Comparison of ENCODE assay signal across 1 cellular context in genomic region chr6:26205161-26205624, GRCh38.
TF ChIP-seq lines count a peak whose summit lies in the region.

No MANE protein-coding gene starts in this region.

TF ChIP-seq in K562, 482 proteins besides CTCF, POLR2A, EP300 and RAD21 (continued from another document and continues in another):
- no peak for TF ChIP-seq MYC (IDR thresholded peaks at IDR 0.05; ENCODE audit: low read depth, low read length)
- no peak; the same call in 1 of the 2 replicates for TF ChIP-seq MYC (CRISPR knock-in tag; IDR thresholded peaks at IDR 0.05; ENCODE audit: borderline replicate concordance, low read depth)
- TF ChIP-seq OTX1 (CRISPR knock-in tag; IDR thresholded peaks at IDR 0.05) = peak; percentile 31; the same call in 1 of the 2 replicates
- TF ChIP-seq FOS (IDR thresholded peaks at IDR 0.05; ENCODE audit: extremely low read depth, insufficient read length) = no peak
- no peak for TF ChIP-seq TCF15 (CRISPR knock-in tag; IDR thresholded peaks at IDR 0.05)
- no peak for TF ChIP-seq BRCA1 (IDR thresholded peaks at IDR 0.05)
- TF ChIP-seq BRCA1 (CRISPR knock-in tag; IDR thresholded peaks at IDR 0.05) = no peak
- no peak for TF ChIP-seq HDAC6 (IDR thresholded peaks at IDR 0.05; ENCODE audit: low read depth, low read length)
- peak; percentile 93 for TF ChIP-seq RFX7 (CRISPR knock-in tag; IDR thresholded peaks at IDR 0.05)
- no peak for TF ChIP-seq XRCC3 (IDR thresholded peaks at IDR 0.05)
- TF ChIP-seq TAF9B (IDR thresholded peaks at IDR 0.05; ENCODE audit: partially characterized antibody) = no peak
- TF ChIP-seq ZBTB49 (CRISPR knock-in tag; IDR thresholded peaks at IDR 0.05; ENCODE audit: borderline replicate concordance) = no peak
- TF ChIP-seq ZNF408 (CRISPR knock-in tag; IDR thresholded peaks at IDR 0.05; ENCODE audit: low read depth) = no peak
- TF ChIP-seq KLF6 (CRISPR knock-in tag; IDR thresholded peaks at IDR 0.05; ENCODE audit: borderline replicate concordance) = peak; percentile 48; the same call in 1 of the 2 replicates
- TF ChIP-seq MAZ (CRISPR knock-in tag; conservative IDR thresholded peaks at IDR 0.05 in 1 of 2, IDR thresholded peaks at IDR 0.05 in 1 of 2) = peak in 1 of 2 experiments; percentile 50; a peak in 2 of 4 replicates
- TF ChIP-seq E2F4 (CRISPR knock-in tag; IDR thresholded peaks at IDR 0.05; ENCODE audit: low read depth) = no peak
- no peak for TF ChIP-seq ZNF699 (CRISPR knock-in tag; IDR thresholded peaks at IDR 0.05; ENCODE audit: insufficient replicate concordance)
- TF ChIP-seq CCNT2 (IDR thresholded peaks at IDR 0.05; ENCODE audit: borderline replicate concordance, extremely low read depth, insufficient read length, low read depth, low read length) = peak; percentile 59
- TF ChIP-seq TSHZ1 (CRISPR knock-in tag; IDR thresholded peaks at IDR 0.05) = no peak
- no peak for TF ChIP-seq SNIP1 (IDR thresholded peaks at IDR 0.05; ENCODE audit: low read depth)
- no peak for TF ChIP-seq ATF1 (CRISPR knock-in tag; IDR thresholded peaks at IDR 0.05)
- TF ChIP-seq ATF1 (tag; IDR thresholded peaks at IDR 0.05) = no peak
- TF ChIP-seq ZC3H8 (IDR thresholded peaks at IDR 0.05) = no peak
- no peak for TF ChIP-seq ZNF398 (CRISPR knock-in tag; IDR thresholded peaks at IDR 0.05)
- no peak for TF ChIP-seq ZNF318 (IDR thresholded peaks at IDR 0.05; ENCODE audit: borderline replicate concordance in 1 of 2, low read depth in 1 of 2)
- TF ChIP-seq IRF2 (CRISPR knock-in tag; IDR thresholded peaks at IDR 0.05) = no peak
- TF ChIP-seq ZNF239 (CRISPR knock-in tag; IDR thresholded peaks at IDR 0.05) = no peak; the same call in 1 of the 2 replicates
- TF ChIP-seq ZEB2 (IDR thresholded peaks at IDR 0.05) = no peak
- TF ChIP-seq CHD1 (IDR thresholded peaks at IDR 0.05; ENCODE audit: low read length) = no peak
- TF ChIP-seq TRIM28 (IDR thresholded peaks at IDR 0.05) = no peak
- no peak for TF ChIP-seq ATF2 (CRISPR knock-in tag; IDR thresholded peaks at IDR 0.05)
- no peak for TF ChIP-seq JUN (IDR thresholded peaks at IDR 0.05; ENCODE audit: borderline replicate concordance, low read depth, low read length)
- TF ChIP-seq JUN (CRISPR knock-in tag; IDR thresholded peaks at IDR 0.05; ENCODE audit: borderline replicate concordance) = no peak
- TF ChIP-seq ZNF592 (IDR thresholded peaks at IDR 0.05) = no peak
- TF ChIP-seq ID3 (CRISPR knock-in tag; IDR thresholded peaks at IDR 0.05) = no peak
- TF ChIP-seq ID3 (tag; IDR thresholded peaks at IDR 0.05) = no peak
